8 cellular contexts compared by ENCODE assay signal in the genomic region with DNA sequence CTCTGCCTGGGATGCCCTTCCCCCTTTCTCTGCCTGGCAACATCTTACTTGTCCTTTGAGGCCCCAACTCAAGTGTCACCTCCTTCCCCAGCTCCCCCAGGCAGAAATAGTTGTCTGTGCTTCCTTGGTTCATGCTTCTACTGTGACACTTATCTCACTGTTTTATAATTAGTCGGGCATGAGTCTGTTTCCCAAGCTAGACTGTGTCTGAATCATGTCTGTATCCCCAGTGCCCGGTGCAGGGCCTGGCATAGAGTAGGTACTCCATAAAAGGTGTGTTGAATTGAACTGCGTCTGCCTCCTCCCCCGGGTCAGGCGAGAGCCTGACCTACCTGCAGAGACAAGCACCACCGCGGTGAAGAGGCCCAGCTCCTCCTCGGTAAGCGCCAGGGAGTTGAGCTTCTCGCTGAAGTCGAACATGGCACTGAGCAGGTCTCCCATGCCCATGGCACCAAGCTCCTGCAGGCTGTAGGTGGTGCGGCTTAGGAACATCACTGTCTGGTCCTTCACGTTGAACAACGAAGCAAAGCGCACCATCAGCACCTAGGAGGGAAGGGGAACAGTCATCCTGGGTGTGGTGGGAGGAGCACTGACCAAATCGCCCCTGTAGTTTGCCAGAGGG. TPM values are rescaled to one million over a fixed set of nuclear protein-coding genes. Genes with fewer than 3 reads are reported as not detected.
A peak's percentile ranks its signal among the peaks of the same experiment; 100 is the strongest.
DNase-seq lines count a peak whose midpoint lies in the region; ATAC-seq and TF ChIP-seq lines count a peak whose summit lies in the region.
"Had no signal": no experiment of that assay in that cellular context is flagged by ENCODE, and none has a peak within 500 bp of the region (broad histone marks: within the 10 kb centered on the region; RNA-seq: fewer than 3 reads in every experiment).

No MANE protein-coding gene starts in this region.

- H3K4me3 ChIP-seq in cardiac muscle cell (no peak overlapping the region), subcutaneous abdominal adipose tissue (ENCODE audit: low read depth in 1 of 5, low read length in 5 of 5) (peak overlapping the region in 2 of 5 donors; percentile 6 to 38), left lung (no peak overlapping the region)

- H3K4me1 ChIP-seq in cardiac muscle cell (ENCODE audit: low read depth) (peaks cover 16% of the 10 kb centered on the region), subcutaneous abdominal adipose tissue (ENCODE audit: control insufficient read depth in 5 of 5, insufficient read depth in 5 of 5, low read length in 5 of 5) (peaks cover 30 to 65% (median 62%) of the 10 kb centered on the region in 5 donors), left lung (peaks cover 24 to 67% of the 10 kb centered on the region in 2 donors)

- H3K9me3 ChIP-seq in cardiac muscle cell (ENCODE audit: low read depth), result no peaks in the 10 kb centered on the region
- H3K9me3 ChIP-seq in subcutaneous abdominal adipose tissue (ENCODE audit: control insufficient read depth in 5 of 5, low read length in 5 of 5), result no peaks in the 10 kb centered on the region
- H3K9me3 ChIP-seq in left lung, result no peaks in the 10 kb centered on the region

- peaks cover 46% of the 10 kb centered on the region for H3K36me3 Mint-ChIP-seq in activated CD8-positive, alpha-beta T cell treated with anti-CD3 and anti-CD28 coated beads, Interleukin-2, amount 10 ng/mL, durations not matched to agents 7 days and 5 days (ENCODE audit: low read depth)

- no peak for DNase-seq in activated CD8-positive, alpha-beta T cell treated with anti-CD3 and anti-CD28 coated beads, Interleukin-2, amount 10 ng/mL, durations not matched to agents 7 days and 5 days
- DNase-seq in cardiac muscle cell (ENCODE audit: low read depth in 1 of 2, low spot score in 1 of 2) (no peak), DMS79 treated with DMSO at 0.1 percent for 48 hours (lab: John Stamatoyannopoulos, UW) (no peak), left lung (no peak)
- DNase-seq: NCI-H510A treated with DMSO at 0.1 percent for 48 hours had no signal

- no peak overlapping the region for H3K4me3 Mint-ChIP-seq in activated CD8-positive, alpha-beta T cell treated with anti-CD3 and anti-CD28 coated beads, Interleukin-2, amount 10 ng/mL, durations not matched to agents 7 days and 5 days

- H3K27me3 ChIP-seq in cardiac muscle cell (no peaks in the 10 kb centered on the region), subcutaneous abdominal adipose tissue (ENCODE audit: control insufficient read depth in 5 of 5, insufficient read depth in 4 of 5, low read length in 5 of 5) (no peaks in the 10 kb centered on the region), left lung (no peaks in the 10 kb centered on the region)

- intact Hi-C loops in left lung (cut with DNase I), result no loop called here

- CTCF ChIA-PET in activated CD8-positive, alpha-beta T cell treated with anti-CD3 and anti-CD28 coated beads, Interleukin-2, amount 10 ng/mL, durations not matched to agents 7 days and 5 days (lab: Charles Lee), result interaction anchor here (1.1 to 2.5 kb wide), 3 partner anchors 18 kb away, joined by 3 to 21 read pairs (median 10); no protein-coding TSS in a partner anchor

- peak overlapping the region in 2 of 5 donors; percentile 21 to 23 for H3K9ac ChIP-seq in subcutaneous abdominal adipose tissue (ENCODE audit: low read length in 5 of 5)

- H3K27ac ChIP-seq in cardiac muscle cell, result peak overlapping the region; percentile 70
- H3K27ac ChIP-seq in subcutaneous abdominal adipose tissue (ENCODE audit: low read depth, low read length), result peak overlapping the region; percentile 95
- H3K27ac ChIP-seq in left lung, result peak overlapping the region in 1 of 2 donors; percentile 85

- no peak for ATAC-seq in activated CD8-positive, alpha-beta T cell treated with anti-CD3 and anti-CD28 coated beads, Interleukin-2, amount 10 ng/mL, durations not matched to agents 7 days and 5 days
- ATAC-seq in left lung (no peak), GM21737 (IDR thresholded peaks at IDR 0.05; ENCODE audit: unreplicated experiment) (no peak)
- ATAC-seq: left lobe of liver had no signal

- no peaks in the 10 kb centered on the region for H3K27me3 Mint-ChIP-seq in activated CD8-positive, alpha-beta T cell treated with anti-CD3 and anti-CD28 coated beads, Interleukin-2, amount 10 ng/mL, durations not matched to agents 7 days and 5 days (ENCODE audit: low read depth)

- TF ChIP-seq CTCF in cardiac muscle cell (IDR thresholded peaks at IDR 0.05; ENCODE audit: low read depth, low read length), result no peak
- TF ChIP-seq CTCF in left lung (IDR thresholded peaks at IDR 0.05), result no peak

- peaks cover 50% of the 10 kb centered on the region for H3K4me1 Mint-ChIP-seq in activated CD8-positive, alpha-beta T cell treated with anti-CD3 and anti-CD28 coated beads, Interleukin-2, amount 10 ng/mL, durations not matched to agents 7 days and 5 days (ENCODE audit: low read depth)

- peak overlapping the region; percentile 52 for H3K27ac Mint-ChIP-seq in activated CD8-positive, alpha-beta T cell treated with anti-CD3 and anti-CD28 coated beads, Interleukin-2, amount 10 ng/mL, durations not matched to agents 7 days and 5 days

- H3K36me3 ChIP-seq in cardiac muscle cell, result peaks cover 5% of the 10 kb centered on the region
- peaks cover 0 to 87% (median 78%) of the 10 kb centered on the region in 5 donors for H3K36me3 ChIP-seq in subcutaneous abdominal adipose tissue (ENCODE audit: control insufficient read depth in 5 of 5, insufficient read depth in 5 of 5, low read length in 5 of 5)
- H3K36me3 ChIP-seq in left lung, result peaks cover 0 to 55% of the 10 kb centered on the region in 2 donors

- no peaks in the 10 kb centered on the region for H3K9me3 Mint-ChIP-seq in activated CD8-positive, alpha-beta T cell treated with anti-CD3 and anti-CD28 coated beads, Interleukin-2, amount 10 ng/mL, durations not matched to agents 7 days and 5 days (ENCODE audit: insufficient read depth)

- POLR2A ChIA-PET in activated CD8-positive, alpha-beta T cell treated with anti-CD3 and anti-CD28 coated beads, Interleukin-2, amount 10 ng/mL, durations not matched to agents 7 days and 5 days (lab: Charles Lee), result no interaction called here

RNA-seq across cellular contexts. Expression of gene NR1D1, which starts 6.7 kb away (rescaled TPM):
- total RNA-seq in activated CD8-positive, alpha-beta T cell treated with anti-CD3 and anti-CD28 coated beads, Interleukin-2, amount 10 ng/mL, durations not matched to agents 7 days and 5 days, result 1 to 10 TPM; 4.1 to 4.9 TPM
- total RNA-seq in cardiac muscle cell (1.2 and 3.7 TPM in 2 replicates), left lung (10 to 100 TPM in 1 of 2 donors, 1 to 10 TPM in 1; 6.5 to 11.4 TPM)
- 1.7 and 4.2 TPM in 2 replicates for polyA plus RNA-seq in cardiac muscle cell

RNA-seq across cellular contexts. Expression of gene MSL1, which starts 28.1 kb away (rescaled TPM):
- total RNA-seq in activated CD8-positive, alpha-beta T cell treated with anti-CD3 and anti-CD28 coated beads, Interleukin-2, amount 10 ng/mL, durations not matched to agents 7 days and 5 days, result 10 to 100 TPM; 80.5 to 83.2 TPM
- total RNA-seq in cardiac muscle cell (96.8 and 104 TPM in 2 replicates), left lung (100 to 1,000 TPM in 1 of 2 donors, 10 to 100 TPM in 1; 84.1 to 112 TPM)
- polyA plus RNA-seq in cardiac muscle cell, result 27.3 and 33.2 TPM in 2 replicates

RNA-seq across cellular contexts. Expression of gene THRA, which starts 30.9 kb away (rescaled TPM):
- 1 to 10 TPM; 8.7 to 9.7 TPM for total RNA-seq in activated CD8-positive, alpha-beta T cell treated with anti-CD3 and anti-CD28 coated beads, Interleukin-2, amount 10 ng/mL, durations not matched to agents 7 days and 5 days
- total RNA-seq in cardiac muscle cell, result 78.1 and 87.0 TPM in 2 replicates
- polyA plus RNA-seq in cardiac muscle cell, result 58.1 and 65.4 TPM in 2 replicates
- 10 to 100 TPM; 37.9 to 45.2 TPM for total RNA-seq in left lung

RNA-seq across cellular contexts. Expression of gene MED24, which starts 39.5 kb away (rescaled TPM):
- 10 to 100 TPM; 93.4 to 96.7 TPM for total RNA-seq in activated CD8-positive, alpha-beta T cell treated with anti-CD3 and anti-CD28 coated beads, Interleukin-2, amount 10 ng/mL, durations not matched to agents 7 days and 5 days
- total RNA-seq in cardiac muscle cell, result 116 and 125 TPM in 2 replicates
- polyA plus RNA-seq in cardiac muscle cell, result 102 and 121 TPM in 2 replicates
- 10 to 100 TPM; 72.0 to 75.2 TPM for total RNA-seq in left lung

RNA-seq across cellular contexts. Expression of gene CASC3, which starts 46.6 kb away (rescaled TPM):
- total RNA-seq in activated CD8-positive, alpha-beta T cell treated with anti-CD3 and anti-CD28 coated beads, Interleukin-2, amount 10 ng/mL, durations not matched to agents 7 days and 5 days, result 10 to 100 TPM; 66.2 to 67.7 TPM
- total RNA-seq in cardiac muscle cell (32.5 and 49.9 TPM in 2 replicates), left lung (10 to 100 TPM; 63.4 to 98.8 TPM)
- 54.6 and 95.1 TPM in 2 replicates for polyA plus RNA-seq in cardiac muscle cell
